ENCODE assay signal across 19 cellular contexts in genomic region chr5:71589903-71590302, GRCh38. TPM values are rescaled to one million over a fixed set of nuclear protein-coding genes. Genes with fewer than 3 reads are reported as not detected.
A peak's percentile ranks its signal among the peaks of the same experiment; 100 is the strongest.
DNase-seq lines count a peak whose midpoint lies in the region; ATAC-seq, FAIRE-seq and TF ChIP-seq lines count a peak whose summit lies in the region.
"Had no signal": no experiment of that assay in that cellular context is flagged by ENCODE, and none has a peak within 500 bp of the region (broad histone marks: within the 10 kb centered on the region; RNA-seq: fewer than 3 reads in every experiment).

No MANE protein-coding gene starts in this region.

- H3K27ac ChIP-seq in OCI-LY1 (ENCODE audit: low read depth, low read length, poor library complexity, severe bottlenecking) (no peak overlapping the region), K562 (ENCODE audit: extremely low read depth, low read depth, low read length) (no peak overlapping the region), uterus (no peak overlapping the region)
- H3K27ac ChIP-seq: heart right ventricle, neural progenitor cell had no signal

- no peaks in the 10 kb centered on the region for H3K27me3 Mint-ChIP-seq in activated CD4-positive, alpha-beta T cell treated with anti-CD3 and anti-CD28 coated beads for 36 hours

- no peak for TF ChIP-seq RAD21 in K562 (CRISPR knock-in tag; conservative IDR thresholded peaks at IDR 0.05 in 1 of 2, IDR thresholded peaks at IDR 0.05 in 1 of 2)

- TF ChIP-seq POLR2A in K562 (conservative IDR thresholded peaks at IDR 0.05) (no peak), uterus (IDR thresholded peaks at IDR 0.05) (no peak)

- H3K79me2 ChIP-seq in OCI-LY1 (ENCODE audit: insufficient read depth, low read length): peaks cover 40% of the 10 kb centered on the region
- peaks cover 40% of the 10 kb centered on the region for H3K79me2 ChIP-seq in K562 (ENCODE audit: control insufficient read depth, insufficient read depth, low read length)

- peaks cover 36% of the 10 kb centered on the region for H3K4me1 Mint-ChIP-seq in activated CD4-positive, alpha-beta T cell treated with anti-CD3 and anti-CD28 coated beads for 36 hours

- intact Hi-C loops in activated CD4-positive, alpha-beta T cell treated with anti-CD3 and anti-CD28 coated beads for 36 hours (cut with DNase I, micrococcal nuclease): loop anchor here (5.0 kb wide), 2 partner anchors 717 to 1907 kb away; partner anchors contain the start of gene BTF3 (in 1 of the 2)
- intact Hi-C loops in K562 (cut with micrococcal nuclease) (no loop called here), uterus (cut with DNase I; ENCODE audit: low total_unique reads) (no loop called here)

- FAIRE-seq in K562 (lab: Jason Lieb, UNC): peak; percentile 40
- FAIRE-seq: A204.1, urothelium cell line had no signal

- H4K20me1 ChIP-seq in OCI-LY1 (ENCODE audit: insufficient read depth, low read length): no peaks in the 10 kb centered on the region
- H4K20me1 ChIP-seq in K562 (replicated peaks; ENCODE audit: control insufficient read depth, insufficient read depth, low read length): no peaks in the 10 kb centered on the region

- TF ChIP-seq EP300 in K562 (IDR thresholded peaks at IDR 0.05; ENCODE audit: low read length): no peak

- H3K9ac ChIP-seq in OCI-LY1 (ENCODE audit: low read length) (no peak overlapping the region), K562 (ENCODE audit: insufficient read depth in 1 of 2, low read depth in 2 of 2, low read length in 2 of 2) (no peak overlapping the region)
- H3K9ac ChIP-seq: neural progenitor cell had no signal

- no peak for TF ChIP-seq CTCF in GM12865 (IDR thresholded peaks at IDR 0.05; ENCODE audit: insufficient read depth, low read depth, low read length, missing control alignments)
- no peak for TF ChIP-seq CTCF in OCI-LY1 (IDR thresholded peaks at IDR 0.05; ENCODE audit: low read length)
- no peak for TF ChIP-seq CTCF in K562 (IDR thresholded peaks at IDR 0.05 in 2 of 3, conservative IDR thresholded peaks at IDR 0.05 in 1 of 3; ENCODE audit: insufficient read depth in 2 of 3, low read depth in 1 of 3, low read length in 3 of 3)
- TF ChIP-seq CTCF in uterus (IDR thresholded peaks at IDR 0.05): no peak

- no peaks in the 10 kb centered on the region for H3K9me1 ChIP-seq in K562 (ENCODE audit: control insufficient read depth, insufficient read depth, low read length)

- H3K9me3 Mint-ChIP-seq in activated CD4-positive, alpha-beta T cell treated with anti-CD3 and anti-CD28 coated beads for 36 hours (ENCODE audit: low read depth): no peaks in the 10 kb centered on the region
- H3K9me3 Mint-ChIP-seq: CD14-positive monocyte, neural progenitor cell had no signal

- CTCF ChIA-PET in activated CD4-positive, alpha-beta T cell treated with anti-CD3 and anti-CD28 coated beads for 36 hours (lab: Charles Lee): interaction anchor here (1.1 to 4.1 kb wide), 2 partner anchors 11 to 44 kb away, joined by 3 to 32 read pairs; no protein-coding TSS in a partner anchor
- CTCF ChIA-PET in K562 (lab: Yijun Ruan, JAX; ENCODE audit: low intra/inter-chr PET ratio): no interaction called here

- H3K9me2 ChIP-seq in OCI-LY1 (ENCODE audit: low read depth, low read length): no peaks in the 10 kb centered on the region

- no peak overlapping the region for H3K4me3 ChIP-seq in GM12865 (ENCODE audit: low read depth, low read length)
- no peak overlapping the region for H3K4me3 ChIP-seq in OCI-LY1 (ENCODE audit: low read depth, low read length, poor library complexity, severe bottlenecking)
- no peak overlapping the region for H3K4me3 ChIP-seq in K562
- no peak overlapping the region for H3K4me3 ChIP-seq in uterus
- H3K4me3 ChIP-seq: heart right ventricle, neural progenitor cell had no signal

- peak; percentile 6 for ATAC-seq in activated CD4-positive, alpha-beta T cell treated with anti-CD3 and anti-CD28 coated beads for 36 hours
- ATAC-seq in K562: no peak
- ATAC-seq in HG03521 (IDR thresholded peaks at IDR 0.05; ENCODE audit: unreplicated experiment): no peak
- ATAC-seq: heart right ventricle, Panc1 had no signal

- no peaks in the 10 kb centered on the region for H3F3A ChIP-seq in OCI-LY1 (ENCODE audit: insufficient read depth, low read length)

- no peaks in the 10 kb centered on the region for H3K27me3 ChIP-seq in OCI-LY1 (ENCODE audit: insufficient read depth, low read length)
- H3K27me3 ChIP-seq in K562 (ENCODE audit: control insufficient read depth in 2 of 2, insufficient read depth in 2 of 2, low read length in 2 of 2): no peaks in the 10 kb centered on the region
- no peaks in the 10 kb centered on the region for H3K27me3 ChIP-seq in uterus
- H3K27me3 ChIP-seq: heart right ventricle, neural progenitor cell had no signal

- H3K4me2 ChIP-seq in OCI-LY1 (ENCODE audit: low read length): peak overlapping the region; percentile 91
- no peak overlapping the region; the same call in 1 of the 2 replicates for H3K4me2 ChIP-seq in K562 (ENCODE audit: insufficient read depth, low read length)
- H3K4me2 ChIP-seq: neural progenitor cell had no signal

- POLR2A ChIA-PET in activated CD4-positive, alpha-beta T cell treated with anti-CD3 and anti-CD28 coated beads for 36 hours (lab: Charles Lee): interaction anchor here (0.6 kb wide), 1 partner anchor 168 kb away, joined by 5 read pairs; no protein-coding TSS in a partner anchor
- POLR2A ChIA-PET in K562 (lab: Yijun Ruan, JAX): interaction anchor here (2.5 kb wide), 1 partner anchor 11 kb away, joined by 7 read pairs; no protein-coding TSS in a partner anchor

- H3K27ac Mint-ChIP-seq in activated CD4-positive, alpha-beta T cell treated with anti-CD3 and anti-CD28 coated beads for 36 hours: peak overlapping the region; percentile 42
- H3K27ac Mint-ChIP-seq: neural progenitor cell had no signal

- H3K36me3 ChIP-seq in OCI-LY1 (ENCODE audit: insufficient read depth, low read length) (peaks cover 8% of the 10 kb centered on the region), K562 (ENCODE audit: control insufficient read depth, insufficient read depth, low read length) (peaks cover 9% of the 10 kb centered on the region; the same call in 2 of the 3 replicates), uterus (no peaks in the 10 kb centered on the region)
- H3K36me3 ChIP-seq: neural progenitor cell had no signal

- DNase-seq in activated CD4-positive, alpha-beta T cell treated with anti-CD3 and anti-CD28 coated beads for 36 hours: peak; percentile 12
- no peak for DNase-seq in activated CD4-positive, alpha-beta T cell treated with anti-CD3 and anti-CD28 coated beads, Interleukin-2, amount 50 U/mL, for 48 hours
- peak; percentile 75 for DNase-seq in GM12865 (ENCODE audit: low read depth)
- DNase-seq in K562 (ENCODE audit: extremely low read depth in 1 of 4, low spot score in 3 of 4): no peak
- no peak for DNase-seq in uterus
- DNase-seq in NCI-H345 (lab: John Stamatoyannopoulos, UW): no peak
- DNase-seq: caudate nucleus; effector CD4-positive, alpha-beta T cell; heart right ventricle; mammary epithelial cell; NCI-H1930; NCI-H524 had no signal

- peaks cover 26% of the 10 kb centered on the region for H3K36me3 Mint-ChIP-seq in activated CD4-positive, alpha-beta T cell treated with anti-CD3 and anti-CD28 coated beads for 36 hours (ENCODE audit: low read depth)

- in situ Hi-C loops in K562 (cut with MboI): no loop called here

- peak overlapping the region; percentile 16 for H3K4me3 Mint-ChIP-seq in activated CD4-positive, alpha-beta T cell treated with anti-CD3 and anti-CD28 coated beads for 36 hours
- H3K4me3 Mint-ChIP-seq: CD14-positive monocyte, neural progenitor cell had no signal

- no peaks in the 10 kb centered on the region for H3K9me3 ChIP-seq in OCI-LY1 (ENCODE audit: low read length)
- no peaks in the 10 kb centered on the region for H3K9me3 ChIP-seq in K562 (replicated peaks; ENCODE audit: control insufficient read depth, insufficient read depth, low read depth, low read length)
- H3K9me3 ChIP-seq in uterus: no peaks in the 10 kb centered on the region
- H3K9me3 ChIP-seq: heart right ventricle had no signal

- H3K4me1 ChIP-seq in OCI-LY1 (ENCODE audit: insufficient read depth, low read length, severe bottlenecking) (peaks cover 34% of the 10 kb centered on the region), K562 (replicated peaks in 1 of 2; ENCODE audit: control insufficient read depth in 2 of 2, insufficient read depth in 2 of 2, low read length in 2 of 2) (peaks cover 11 to 12% of the 10 kb centered on the region in 2 experiments; a peak in 4 of 5 replicates), uterus (no peaks in the 10 kb centered on the region)
- H3K4me1 ChIP-seq: neural progenitor cell had no signal

- no TSS peak for BruUV-seq in K562 (replicated peaks; lab: Mats Ljungman, UMichigan)

- WGBS in K562 (ENCODE audit: insufficient coverage, low coverage, missing lambda C conversion rate): 73% methylated on average over 2 of the region's 2 CpGs

- no peak overlapping the region for H2AFZ ChIP-seq in OCI-LY1 (ENCODE audit: low read length)
- H2AFZ ChIP-seq in K562 (ENCODE audit: low read depth, low read length): no peak overlapping the region
- H2AFZ ChIP-seq: neural progenitor cell had no signal

TF ChIP-seq in K562, 482 proteins besides CTCF, POLR2A, EP300 and RAD21 (continues in another document):
- TF ChIP-seq ZNF274 (IDR thresholded peaks at IDR 0.05; ENCODE audit: borderline replicate concordance, low read depth, low read length) (no peak), HDAC2 (IDR thresholded peaks at IDR 0.05) (no peak), CBFB (CRISPR knock-in tag; IDR thresholded peaks at IDR 0.05) (no peak), NCOA4 (IDR thresholded peaks at IDR 0.05; ENCODE audit: partially characterized antibody) (no peak)

RNA-seq across cellular contexts. Expression of gene MCCC2, which starts 2.8 kb away (rescaled TPM):
- 10 to 100 TPM; 52.2 to 56.4 TPM for total RNA-seq in activated CD4-positive, alpha-beta T cell treated with anti-CD3 and anti-CD28 coated beads for 36 hours
- total RNA-seq in K562 (2011; cell fraction: chromatin; rRNA removed; ENCODE audit: low replicate concordance): 32.5 and 56.3 TPM in 2 replicates
- 16.7 and 18.3 TPM in 2 replicates for total RNA-seq in K562 (2011; cell fraction: nucleolus; rRNA removed)
- total RNA-seq in K562 (2011; cell fraction: nucleoplasm; rRNA removed): 26.6 and 38.1 TPM in 2 replicates
- total RNA-seq in K562 (2014; rRNA removed) (37.0 and 45.8 TPM in 2 replicates), K562 (2014; rRNA removed; fragmentation: Illumina TruSeq; extraction: Trizol) (56.1 and 63.6 TPM in 2 replicates), K562 (2015; rRNA removed; fragmentation: Illumina TruSeq; extraction: Trizol) (46.4 and 48.8 TPM in 2 replicates), K562 (2021) (62.2 and 69.8 TPM in 2 replicates), uterus (10 to 100 TPM; 19.4 to 40.6 (median 30.4) TPM)
- polyA plus RNA-seq in K562 (2011; rRNA removed) (58.3 and 68.9 TPM in 2 replicates), K562 (2014; fragmentation: Illumina TruSeq; extraction: Trizol) (66.5 and 77.9 TPM in 2 replicates), K562 (2014; fragmentation: Nextera tagmentation; extraction: Ambion mirVana) (10 to 100 TPM; 17.1 to 21.0 TPM), K562 (2014; rRNA removed) (48.3 and 52.5 TPM in 2 replicates)
- 41.7 and 61.3 TPM in 2 replicates for polyA plus RNA-seq in K562 (2011; cell fraction: cytosol; rRNA removed)
- polyA plus RNA-seq in K562 (2011; cell fraction: nucleus; rRNA removed): 27.3 and 29.3 TPM in 2 replicates
- 31.1 and 45.4 TPM in 2 replicates for polyA plus RNA-seq in K562 (2012)
- polyA minus RNA-seq in K562 (2011; rRNA and poly(A)+ RNA removed): 78.0 and 83.5 TPM in 2 replicates
- 43.0 and 49.0 TPM in 2 replicates for polyA minus RNA-seq in K562 (2011; cell fraction: cytosol; rRNA and poly(A)+ RNA removed)
- polyA minus RNA-seq in K562 (2011; cell fraction: nucleus; rRNA and poly(A)+ RNA removed): 19.9 and 32.1 TPM in 2 replicates

Comparison
In these comparisons a context has a peak if more than half of its experiments do, and no peak if none do; other contexts are left out.
1. DNase-seq: peak in activated CD4-positive, alpha-beta T cell treated with anti-CD3 and anti-CD28 coated beads for 36 hours (single experiment) and GM12865 (single experiment); none in activated CD4-positive, alpha-beta T cell treated with anti-CD3 and anti-CD28 coated beads, Interleukin-2, amount 50 U/mL, for 48 hours (0 of 2), K562 (0 of 4), uterus (0 of 2) and NCI-H345 (single experiment).
2. intact Hi-C loops: an anchor here in activated CD4-positive, alpha-beta T cell treated with anti-CD3 and anti-CD28 coated beads for 36 hours (5.0 kb wide); none called in K562 and uterus.